16 cellular contexts compared by ENCODE assay signal in the genomic region with DNA sequence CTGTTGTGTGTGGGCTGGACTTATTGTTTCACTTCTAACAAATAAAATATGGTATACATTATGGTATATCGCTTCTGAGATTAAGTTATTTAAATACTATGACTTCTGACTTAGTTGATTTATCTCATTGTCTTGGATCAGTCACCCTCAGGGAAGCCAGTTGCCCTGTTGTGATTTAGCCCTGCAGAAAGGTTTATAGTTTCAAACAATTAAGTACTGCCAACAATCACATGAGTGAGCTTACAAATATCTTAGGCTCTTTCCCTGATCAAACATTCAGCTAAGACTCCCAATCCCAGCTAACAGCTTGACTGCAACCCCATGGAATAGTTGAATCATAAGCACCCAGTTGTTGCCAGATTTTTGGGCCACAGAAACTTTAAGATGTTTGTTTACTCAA.
A peak's percentile ranks its signal among the peaks of the same experiment; 100 is the strongest.
DNase-seq lines count a peak whose midpoint lies in the region; ATAC-seq and TF ChIP-seq lines count a peak whose summit lies in the region.
"Had no signal": no experiment of that assay in that cellular context is flagged by ENCODE, and none has a peak within 500 bp of the region (broad histone marks: within the 10 kb centered on the region; RNA-seq: fewer than 3 reads in every experiment).

No MANE protein-coding gene starts in this region.

- no peak overlapping the region for H3K27ac Mint-ChIP-seq in activated CD4-positive, alpha-beta memory T cell treated with anti-CD3 and anti-CD28 coated beads, Interleukin-2, amount 10 ng/mL, durations not matched to agents 7 days and 5 days
- H3K27ac Mint-ChIP-seq: CD8-positive, alpha-beta T cell had no signal

- ATAC-seq in Panc1, result peak; percentile 86
- ATAC-seq: CD8-positive, alpha-beta T cell had no signal

- H3K27me3 Mint-ChIP-seq in activated CD4-positive, alpha-beta memory T cell treated with anti-CD3 and anti-CD28 coated beads, Interleukin-2, amount 10 ng/mL, durations not matched to agents 7 days and 5 days, result no peaks in the 10 kb centered on the region

- H3K9me3 ChIP-seq in Panc1 (ENCODE audit: control insufficient read depth, insufficient read depth, low read depth, low read length), result no peaks in the 10 kb centered on the region
- H3K9me3 ChIP-seq: BLaER1 treated with 17β-estradiol and CSF1 and Interleukin-3, amounts not matched to agents 10 nM and 100 nM; SJSA1 had no signal

- peak overlapping the region; percentile 74 for H3K27ac ChIP-seq in Panc1 (ENCODE audit: low read length)
- H3K27ac ChIP-seq: BLaER1 treated with 17β-estradiol and CSF1 and Interleukin-3, amounts not matched to agents 10 nM and 100 nM; SJSA1 had no signal

- H3K36me3 ChIP-seq in Panc1 (ENCODE audit: control insufficient read depth, insufficient read depth, low read length), result no peaks in the 10 kb centered on the region
- H3K36me3 ChIP-seq: BLaER1 treated with 17β-estradiol and CSF1 and Interleukin-3, amounts not matched to agents 10 nM and 100 nM; SJSA1 had no signal

- H3K9me3 Mint-ChIP-seq in activated CD4-positive, alpha-beta memory T cell treated with anti-CD3 and anti-CD28 coated beads, Interleukin-2, amount 10 ng/mL, durations not matched to agents 7 days and 5 days, result no peaks in the 10 kb centered on the region

- DNase-seq in EL (peak; percentile 59), Panc1 (ENCODE audit: low read depth, low spot score) (no peak), fibroblast of gingiva (ENCODE audit: low read depth) (peak; percentile 1), retinal pigment epithelial cell (ENCODE audit: low read depth) (peak; percentile 40), ACHN (no peak), GM19240 (ENCODE audit: insufficient read length, low spot score) (no peak)
- no peak for DNase-seq in activated CD4-positive, alpha-beta memory T cell treated with anti-CD3 and anti-CD28 coated beads, Interleukin-2, amount 10 ng/mL, durations not matched to agents 7 days and 5 days
- DNase-seq: CD8-positive, alpha-beta T cell; DMS53; NCI-H1105 treated with DMSO at 0.1 percent for 48 hours; NCI-H1694 treated with DMSO at 0.1 percent for 48 hours; NCI-H2107; NCI-H2227 treated with DMSO at 0.1 percent for 48 hours; NCI-H524 treated with DMSO at 0.1 percent for 48 hours had no signal

- BruUV-seq in Panc1 (replicated peaks; lab: Mats Ljungman, UMichigan), result no TSS peak

- 0 out of 2 replicates have a peak, but pooled peaks cover 6% of the 10 kb centered on the region for H3K4me1 ChIP-seq in Panc1 (ENCODE audit: control insufficient read depth, insufficient read depth, low read length)
- H3K4me1 ChIP-seq: BLaER1 treated with 17β-estradiol and CSF1 and Interleukin-3, amounts not matched to agents 10 nM and 100 nM; SJSA1 had no signal

- CTCF ChIA-PET in Panc1 (lab: Charles Lee), result no interaction called here
- CTCF ChIA-PET in activated CD4-positive, alpha-beta memory T cell treated with anti-CD3 and anti-CD28 coated beads, Interleukin-2, amount 10 ng/mL, durations not matched to agents 7 days and 5 days (lab: Charles Lee), result no interaction called here

- no peaks in the 10 kb centered on the region for H3K27me3 ChIP-seq in Panc1 (ENCODE audit: control insufficient read depth, insufficient read depth, low read length)
- H3K27me3 ChIP-seq: SJSA1 had no signal

- intact Hi-C loops in Panc1 (cut with micrococcal nuclease; ENCODE audit: unreplicated experiment), result no loop called here

- TF ChIP-seq CTCF in Panc1 (IDR thresholded peaks at IDR 0.05) (no peak), retinal pigment epithelial cell (conservative IDR thresholded peaks at IDR 0.05; ENCODE audit: low read depth, low read length) (no peak)

- H3K4me1 Mint-ChIP-seq in activated CD4-positive, alpha-beta memory T cell treated with anti-CD3 and anti-CD28 coated beads, Interleukin-2, amount 10 ng/mL, durations not matched to agents 7 days and 5 days, result no peaks in the 10 kb centered on the region

- POLR2A ChIA-PET in Panc1 (lab: Charles Lee), result no interaction called here
- POLR2A ChIA-PET in activated CD4-positive, alpha-beta memory T cell treated with anti-CD3 and anti-CD28 coated beads, Interleukin-2, amount 10 ng/mL, durations not matched to agents 7 days and 5 days (lab: Charles Lee), result no interaction called here

- no peaks in the 10 kb centered on the region for H3K36me3 Mint-ChIP-seq in activated CD4-positive, alpha-beta memory T cell treated with anti-CD3 and anti-CD28 coated beads, Interleukin-2, amount 10 ng/mL, durations not matched to agents 7 days and 5 days (ENCODE audit: low read depth)
- H3K36me3 Mint-ChIP-seq: CD8-positive, alpha-beta T cell had no signal

- in situ Hi-C loops in Panc1 (cut with HindIII; ENCODE audit: low pct_unique_long_range_greater_than_20kb, low sequenced_read_pairs) (no loop called here), ACHN (cut with HindIII; ENCODE audit: low pct_ligation_motif_present, low pct_unique_long_range_greater_than_20kb, low sequenced_read_pairs) (no loop called here)

- H3K4me3 Mint-ChIP-seq in activated CD4-positive, alpha-beta memory T cell treated with anti-CD3 and anti-CD28 coated beads, Interleukin-2, amount 10 ng/mL, durations not matched to agents 7 days and 5 days, result no peak overlapping the region
- H3K4me3 Mint-ChIP-seq: CD8-positive, alpha-beta T cell had no signal

- H3K4me3 ChIP-seq in Panc1 (ENCODE audit: low read depth in 2 of 2, low read length in 2 of 2) (peak overlapping the region in 1 of 2 experiments; percentile 20; a peak in 1 of 4 replicates), retinal pigment epithelial cell (ENCODE audit: low read length) (no peak overlapping the region)
- H3K4me3 ChIP-seq: BLaER1 treated with 17β-estradiol and CSF1 and Interleukin-3, amounts not matched to agents 10 nM and 100 nM; SJSA1 had no signal

Comparison
In these comparisons a context has a peak if more than half of its experiments do, and no peak if none do; other contexts are left out.
1. DNase-seq: peak in EL (single experiment), fibroblast of gingiva (single experiment) and retinal pigment epithelial cell (single experiment); none in Panc1 (single experiment), ACHN (single experiment), activated CD4-positive, alpha-beta memory T cell treated with anti-CD3 and anti-CD28 coated beads, Interleukin-2, amount 10 ng/mL, durations not matched to agents 7 days and 5 days (single experiment) and GM19240 (single experiment).